Comparison of ENCODE assay signal across 15 cellular contexts in the genomic region with DNA sequence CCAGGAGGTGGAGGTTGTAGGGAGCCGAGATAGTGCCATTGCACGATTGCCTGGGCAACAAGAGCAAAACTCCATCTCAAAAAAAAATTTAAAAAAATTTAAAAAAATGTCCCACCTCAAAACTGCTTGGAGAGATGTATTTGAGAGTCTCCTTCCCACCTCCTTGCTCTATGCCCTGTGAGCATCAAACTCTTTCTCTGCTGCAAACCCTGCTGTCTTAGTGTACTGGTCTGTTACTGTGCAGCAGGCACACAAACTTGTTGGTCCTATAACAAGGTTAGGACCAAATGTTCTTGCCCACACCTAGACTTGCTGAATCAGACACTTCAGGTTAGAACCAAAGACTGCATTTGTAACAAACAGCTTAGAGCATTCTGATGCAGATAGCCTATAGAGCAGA.
DNase-seq lines count a peak whose midpoint lies in the region; ATAC-seq, FAIRE-seq and TF ChIP-seq lines count a peak whose summit lies in the region.
"Had no signal": no experiment of that assay in that cellular context is flagged by ENCODE, and none has a peak within 500 bp of the region (broad histone marks: within the 10 kb centered on the region; RNA-seq: fewer than 3 reads in every experiment).

No MANE protein-coding gene starts in this region.

- no peaks in the 10 kb centered on the region for H3K9me1 ChIP-seq in endothelial cell of umbilical vein (replicated peaks; ENCODE audit: control insufficient read depth, extremely low read depth, insufficient read depth, low read length)

- H3K36me3 ChIP-seq in GM23248 (ENCODE audit: low read depth), result no peaks in the 10 kb centered on the region
- no peaks in the 10 kb centered on the region for H3K36me3 ChIP-seq in endothelial cell of umbilical vein (ENCODE audit: control insufficient read depth in 2 of 2, extremely low read depth in 1 of 2, insufficient read depth in 2 of 2, low read length in 2 of 2)
- no peaks in the 10 kb centered on the region for H3K36me3 ChIP-seq in stomach
- H3K36me3 ChIP-seq: MG63 had no signal

- H3K9me3 ChIP-seq in GM23248 (ENCODE audit: low read depth) (no peaks in the 10 kb centered on the region), endothelial cell of umbilical vein (replicated peaks; ENCODE audit: control insufficient read depth, insufficient read depth, low read length) (no peaks in the 10 kb centered on the region), stomach (peaks cover 0 to 6% (median 2%) of the 10 kb centered on the region in 4 donors)
- H3K9me3 ChIP-seq: SK-N-SH had no signal

- H3K4me2 ChIP-seq in GM23248 (ENCODE audit: unreplicated experiment) (no peak overlapping the region), endothelial cell of umbilical vein (ENCODE audit: insufficient read depth, low read length) (no peak overlapping the region)
- H3K4me2 ChIP-seq: KMS-11 had no signal

- POLR2A ChIA-PET in endothelial cell of umbilical vein (lab: Charles Lee), result interaction anchor here (0.9 kb wide), 1 partner anchor 7 kb away, joined by 3 read pairs; no protein-coding TSS in a partner anchor

- H2AFZ ChIP-seq in GM23248, result no peak overlapping the region
- no peak overlapping the region for H2AFZ ChIP-seq in endothelial cell of umbilical vein (ENCODE audit: low read depth, low read length)

- CTCF ChIA-PET in endothelial cell of umbilical vein (lab: Charles Lee), result interaction anchor here (0.9 to 1.4 kb wide), 3 partner anchors 9 to 153 kb away, joined by 3 to 4 read pairs (median 3); partner anchors contain the start of gene FUT8

- H4K20me1 ChIP-seq in GM23248 (ENCODE audit: insufficient read depth) (no peaks in the 10 kb centered on the region), endothelial cell of umbilical vein (replicated peaks; ENCODE audit: control insufficient read depth, extremely low read depth, insufficient read depth, low read length) (no peaks in the 10 kb centered on the region)

- TF ChIP-seq POLR2A in endothelial cell of umbilical vein (IDR thresholded peaks at IDR 0.05; ENCODE audit: low read depth, low read length), result no peak
- no peak for TF ChIP-seq POLR2A in stomach (IDR thresholded peaks at IDR 0.05)

- H3K27ac ChIP-seq in GM23248 (peak overlapping the region; percentile 64), endothelial cell of umbilical vein (ENCODE audit: insufficient read depth, low read depth, low read length) (peak overlapping the region; percentile 69), stomach (peak overlapping the region; percentile 58 to 74 (median 66))
- H3K27ac ChIP-seq: KMS-11 had no signal

- no peaks in the 10 kb centered on the region for H3K27me3 ChIP-seq in GM23248 (replicated peaks; ENCODE audit: insufficient read depth)
- no peaks in the 10 kb centered on the region for H3K27me3 ChIP-seq in endothelial cell of umbilical vein (ENCODE audit: control insufficient read depth in 2 of 2, insufficient read depth in 2 of 2, low read length in 2 of 2)
- H3K27me3 ChIP-seq in stomach, result no peaks in the 10 kb centered on the region
- H3K27me3 ChIP-seq: MG63 had no signal

- TF ChIP-seq CTCF in endothelial cell of umbilical vein (IDR thresholded peaks at IDR 0.05; ENCODE audit: extremely low read depth in 1 of 2, insufficient read depth in 1 of 2, low read depth in 1 of 2, low read length in 2 of 2) (no peak), stomach (IDR thresholded peaks at IDR 0.05) (no peak)

- WGBS in GM23248 (ENCODE audit: low coverage in 1 of 2, low lambda C conversion rate in 2 of 2, missing lambda C conversion rate in 2 of 2), 2 experiments, result 97 to 100% methylated on average over 2 of the region's 2 CpGs
- WGBS in stomach, 5 donors, result 91 to 98% (median 97%) methylated on average over 2 of the region's 2 CpGs

- H3K79me2 ChIP-seq in GM23248 (ENCODE audit: insufficient read depth), result no peaks in the 10 kb centered on the region
- H3K79me2 ChIP-seq in endothelial cell of umbilical vein (ENCODE audit: control insufficient read depth, insufficient read depth, low read length), result no peaks in the 10 kb centered on the region

- DNase-seq in GM23248 (no peak), M059J (ENCODE audit: low read depth) (peak; percentile 21), endothelial cell of umbilical vein (ENCODE audit: low read depth, low spot score) (peak; percentile 36), stomach (no peak), 8988T (no peak), GOT3 (lab: John Stamatoyannopoulos, UW) (no peak)
- DNase-seq: CD4-positive, alpha-beta T cell; NCI-H1092; NCI-H510A treated with DMSO at 0.1 percent for 48 hours; NCI-H82; Right ventricle myocardium superior; SK-N-SH had no signal

- ATAC-seq in esophagus mucosa, result no peak

- H3K9ac ChIP-seq in GM23248 (no peak overlapping the region), endothelial cell of umbilical vein (replicated peaks; ENCODE audit: extremely low read depth, insufficient read depth, low read length) (no peak overlapping the region)
- H3K9ac ChIP-seq: KMS-11, SK-N-SH had no signal

- intact Hi-C loops in endothelial cell of umbilical vein (cut with micrococcal nuclease), result loop anchor here (2.0 to 5.0 kb wide), 3 partner anchors 14 to 157 kb away; partner anchors contain the start of gene MAX
- intact Hi-C loops in stomach (cut with DNase I; ENCODE audit: low total_unique reads), result no loop called here

- TSS peak; percentile 56 for BruUV-seq in endothelial cell of umbilical vein (replicated peaks; lab: Mats Ljungman, UMichigan)

- H3K9me2 ChIP-seq in GM23248 (ENCODE audit: insufficient read depth), result no peaks in the 10 kb centered on the region
- H3K9me2 ChIP-seq: SK-N-SH had no signal

- peaks cover 54% of the 10 kb centered on the region for H3K4me1 ChIP-seq in GM23248 (ENCODE audit: insufficient read depth)
- H3K4me1 ChIP-seq in endothelial cell of umbilical vein (ENCODE audit: control insufficient read depth, extremely low read depth, insufficient read depth, low read length), result peaks cover 32% of the 10 kb centered on the region
- H3K4me1 ChIP-seq in stomach, result peaks cover 28 to 60% (median 36%) of the 10 kb centered on the region in 4 donors

- peaks cover 48% of the 10 kb centered on the region for H3F3A ChIP-seq in GM23248 (ENCODE audit: insufficient read depth)

- dilution Hi-C loops in endothelial cell of umbilical vein (cut with MboI; ENCODE audit: extremely low pct_ligation_motif_present, low sequenced_read_pairs), result no loop called here

- TF ChIP-seq EP300 in stomach (IDR thresholded peaks at IDR 0.05), result no peak

- in situ Hi-C loops in GM23248 (cut with MboI), result no loop called here

- H3K4me3 ChIP-seq in GM23248 (no peak overlapping the region), endothelial cell of umbilical vein (replicated peaks in 1 of 3; ENCODE audit: insufficient read depth in 1 of 3, low read depth in 1 of 3, low read length in 3 of 3) (no peak overlapping the region), stomach (no peak overlapping the region)
- H3K4me3 ChIP-seq: MG63 had no signal

- peak; percentile 49 for FAIRE-seq in endothelial cell of umbilical vein (lab: Jason Lieb, UNC)

TF ChIP-seq in endothelial cell of umbilical vein, 7 proteins besides CTCF, POLR2A, EP300 and RAD21:
- no peak for TF ChIP-seq POLR2AphosphoS5 (IDR thresholded peaks at IDR 0.05; ENCODE audit: insufficient read depth, low read depth, low read length)

Comparison
In these comparisons a context has a peak if more than half of its experiments do, and no peak if none do; other contexts are left out.
1. DNase-seq: peak in M059J (single experiment) and endothelial cell of umbilical vein (single experiment); none in GM23248 (single experiment), stomach (single experiment), 8988T (single experiment) and GOT3 (single experiment).
2. Peak in every context shown above with its lines, with median percentiles within 50 percentile points of each other: H3K27ac ChIP-seq.